Comparison of ENCODE assay signal across 26 cellular contexts in genomic region chr6:108711094-108711493, GRCh38.
A peak's percentile ranks its signal among the peaks of the same experiment; 100 is the strongest.
DNase-seq lines count a peak whose midpoint lies in the region; ATAC-seq and TF ChIP-seq lines count a peak whose summit lies in the region.
"Had no signal": no experiment of that assay in that cellular context is flagged by ENCODE, and none has a peak within 500 bp of the region (broad histone marks: within the 10 kb centered on the region; RNA-seq: fewer than 3 reads in every experiment).

No MANE protein-coding gene starts in this region.

- H3K27ac ChIP-seq in mesodermal cell (ENCODE audit: low read depth, low read length, severe bottlenecking) = peak overlapping the region; percentile 89
- H3K27ac ChIP-seq in rectal smooth muscle tissue (ENCODE audit: low read depth, low read length) = peak overlapping the region; percentile 42
- no peak overlapping the region for H3K27ac ChIP-seq in mammary epithelial cell (ENCODE audit: insufficient read depth, low read depth, low read length)
- H3K27ac ChIP-seq: A549; BLaER1 treated with 17β-estradiol and CSF1 and Interleukin-3, amounts not matched to agents 10 nM and 100 nM; SJSA1 had no signal

- dilution Hi-C loops in mammary epithelial cell (cut with HindIII; ENCODE audit: low sequenced_read_pairs) = loop anchor here (5.0 kb wide), 1 partner anchor 71 kb away; no protein-coding TSS in a partner anchor

- TF ChIP-seq CTCF in mammary epithelial cell (conservative IDR thresholded peaks at IDR 0.05 in 1 of 2, IDR thresholded peaks at IDR 0.05 in 1 of 2; ENCODE audit: extremely low read depth in 1 of 2, insufficient read depth in 1 of 2, low read depth in 1 of 2, low read length in 2 of 2) = no peak
- TF ChIP-seq CTCF in osteocyte (IDR thresholded peaks at IDR 0.05) = no peak

- no peaks in the 10 kb centered on the region for H3K79me2 ChIP-seq in mammary epithelial cell (ENCODE audit: insufficient read depth, low read length)

- H3K9ac ChIP-seq in rectal smooth muscle tissue (ENCODE audit: low read length) = no peak overlapping the region
- H3K9ac ChIP-seq in mammary epithelial cell (ENCODE audit: insufficient read depth, low read length) = no peak overlapping the region
- H3K9ac ChIP-seq: BLaER1 treated with 17β-estradiol and CSF1 and Interleukin-3, amounts not matched to agents 10 nM and 100 nM had no signal

- BruUV-seq in mammary epithelial cell (replicated peaks; lab: Mats Ljungman, UMichigan) = no TSS peak

- H3K4me1 Mint-ChIP-seq in osteocyte (ENCODE audit: unreplicated experiment) = peaks cover 50% of the 10 kb centered on the region

- no peak overlapping the region for H3K4me3 Mint-ChIP-seq in osteocyte (ENCODE audit: unreplicated experiment)
- H3K4me3 Mint-ChIP-seq: CD4-positive, alpha-beta T cell; HFFc6 had no signal

- peak; percentile 49 for DNase-seq in SK-N-DZ (ENCODE audit: low spot score)
- no peak for DNase-seq in NCI-H524 treated with DMSO at 0.1 percent for 48 hours (lab: John Stamatoyannopoulos, UW)
- DNase-seq in mammary epithelial cell = no peak
- no peak for DNase-seq in osteocyte (ENCODE audit: extremely low spot score, unreplicated experiment)
- DNase-seq: AML-193; CD4-positive, alpha-beta T cell; GOT3; HFFc6; Kasumi-1; MV-4-11; NCI-H1105; NCI-H146; NCI-H1930; NCI-H446; NCI-H526; NCI-H82; NK-92 treated with Interleukin-12 subunit alpha and Interleukin-12 subunit beta, amount 100 ng/mL, for 24 hours; PC-3 had no signal

- peaks cover 13% of the 10 kb centered on the region for H3K4me1 ChIP-seq in mesodermal cell (ENCODE audit: control insufficient read depth, insufficient read depth, low read length, poor library complexity, severe bottlenecking)
- peaks cover 22% of the 10 kb centered on the region for H3K4me1 ChIP-seq in rectal smooth muscle tissue (ENCODE audit: control insufficient read depth, insufficient read depth, low read length)
- H3K4me1 ChIP-seq in mammary epithelial cell (ENCODE audit: insufficient read depth, low read length) = peaks cover 7% of the 10 kb centered on the region
- H3K4me1 ChIP-seq: A549, HAP-1, SJSA1 had no signal

- no peaks in the 10 kb centered on the region for H3K27me3 ChIP-seq in rectal smooth muscle tissue (ENCODE audit: control insufficient read depth, insufficient read depth, low read length)
- H3K27me3 ChIP-seq in mammary epithelial cell (ENCODE audit: insufficient read depth, low read length) = no peaks in the 10 kb centered on the region
- H3K27me3 ChIP-seq: BLaER1 treated with 17β-estradiol and CSF1 and Interleukin-3, amounts not matched to agents 10 nM and 100 nM; SJSA1 had no signal

- no peaks in the 10 kb centered on the region for H3K36me3 ChIP-seq in mesodermal cell (ENCODE audit: control insufficient read depth, insufficient read depth, low read length)
- no peaks in the 10 kb centered on the region for H3K36me3 ChIP-seq in rectal smooth muscle tissue (ENCODE audit: control insufficient read depth, insufficient read depth, low read length)
- no peaks in the 10 kb centered on the region for H3K36me3 ChIP-seq in mammary epithelial cell (ENCODE audit: insufficient read depth, low read length)
- H3K36me3 ChIP-seq: BLaER1 treated with 17β-estradiol and CSF1 and Interleukin-3, amounts not matched to agents 10 nM and 100 nM; HAP-1; SJSA1 had no signal

- 88% methylated on average over 2 of the region's 4 CpGs; no CpG with 5 or more reads in 1 of the 2 experiments for WGBS in mesodermal cell (ENCODE audit: insufficient coverage in 2 of 2), 2 experiments
- WGBS in mammary epithelial cell (ENCODE audit: low coverage, missing lambda C conversion rate) = 98% methylated on average over 4 of the region's 4 CpGs

- intact Hi-C loops in mammary epithelial cell (cut with micrococcal nuclease) = no loop called here

- H3K27me3 Mint-ChIP-seq in osteocyte (ENCODE audit: unreplicated experiment) = peaks cover 4% of the 10 kb centered on the region
- H3K27me3 Mint-ChIP-seq: CD4-positive, alpha-beta T cell had no signal

- no peak overlapping the region for H3K4me2 ChIP-seq in mammary epithelial cell (ENCODE audit: insufficient read depth, low read depth, low read length)
- H3K4me2 ChIP-seq: A549; BLaER1 treated with 17β-estradiol and CSF1 and Interleukin-3, amounts not matched to agents 10 nM and 100 nM had no signal

- in situ Hi-C loops in mammary epithelial cell (cut with MboI; ENCODE audit: low sequenced_read_pairs in 2 of 2) = no loop called here

- H3K4me3 ChIP-seq in mesodermal cell (ENCODE audit: extremely low read depth, insufficient read depth, low read length, poor library complexity, severe bottlenecking) (no peak overlapping the region), rectal smooth muscle tissue (ENCODE audit: low read length) (no peak overlapping the region), mammary epithelial cell (replicated peaks in 1 of 3; ENCODE audit: insufficient read depth in 1 of 3, low read depth in 2 of 3, low read length in 3 of 3) (no peak overlapping the region)
- H3K4me3 ChIP-seq: A549; BLaER1 treated with 17β-estradiol and CSF1 and Interleukin-3, amounts not matched to agents 10 nM and 100 nM; HAP-1; SJSA1 had no signal

- no peaks in the 10 kb centered on the region for H3K9me3 Mint-ChIP-seq in osteocyte (ENCODE audit: unreplicated experiment)
- H3K9me3 Mint-ChIP-seq: CD4-positive, alpha-beta T cell; HFFc6 had no signal

- H3K9me3 ChIP-seq in mesodermal cell (ENCODE audit: control insufficient read depth, low read length) (no peaks in the 10 kb centered on the region), mammary epithelial cell (replicated peaks; ENCODE audit: insufficient read depth, low read length) (no peaks in the 10 kb centered on the region)
- H3K9me3 ChIP-seq: A549; BLaER1 treated with 17β-estradiol and CSF1 and Interleukin-3, amounts not matched to agents 10 nM and 100 nM; HAP-1; SJSA1 had no signal

- no peaks in the 10 kb centered on the region for H4K20me1 ChIP-seq in mammary epithelial cell (ENCODE audit: insufficient read depth, low read length)
- H4K20me1 ChIP-seq: BLaER1 treated with 17β-estradiol and CSF1 and Interleukin-3, amounts not matched to agents 10 nM and 100 nM had no signal

- CTCF ChIA-PET in mammary epithelial cell (lab: Charles Lee; ENCODE audit: low non-redundant PET) = no interaction called here

- ATAC-seq in SK-N-SH treated with all-trans-retinoic acid at 6 μM for 48 hours = peak; percentile 48
- ATAC-seq: A549, HepG2, PC-3 had no signal

- no peak overlapping the region for H3K27ac Mint-ChIP-seq in osteocyte (ENCODE audit: unreplicated experiment)
- H3K27ac Mint-ChIP-seq: CD4-positive, alpha-beta T cell; HFFc6 had no signal

- H3K36me3 Mint-ChIP-seq in osteocyte (ENCODE audit: unreplicated experiment) = no peaks in the 10 kb centered on the region

- no peak overlapping the region for H2AFZ ChIP-seq in mammary epithelial cell (ENCODE audit: low read depth, low read length)

TF ChIP-seq in SK-N-SH treated with all-trans-retinoic acid at 6 μM for 48 hours, 23 proteins besides CTCF, POLR2A, EP300 and RAD21 (continues in another document):
- TF ChIP-seq TOX (CRISPR knock-in tag; IDR thresholded peaks at IDR 0.05; ENCODE audit: borderline replicate concordance) (no peak), CSRNP3 (CRISPR knock-in tag; IDR thresholded peaks at IDR 0.05) (no peak), GLIS3 (CRISPR knock-in tag; IDR thresholded peaks at IDR 0.05) (no peak), OSR1 (CRISPR knock-in tag; IDR thresholded peaks at IDR 0.05) (no peak), ZNF70 (CRISPR knock-in tag; IDR thresholded peaks at IDR 0.05) (no peak), TSHZ2 (CRISPR knock-in tag; IDR thresholded peaks at IDR 0.05) (no peak), ISL1 (CRISPR knock-in tag; IDR thresholded peaks at IDR 0.05) (peak; percentile 85)
